Comparison of ENCODE assay signal across 7 cellular contexts in genomic region chr1:2547210-2548067, GRCh38. TPM values are rescaled to one million over a fixed set of nuclear protein-coding genes. Genes with fewer than 3 reads are reported as not detected.
DNase-seq lines count a peak whose midpoint lies in the region; ATAC-seq and TF ChIP-seq lines count a peak whose summit lies in the region.

No MANE protein-coding gene starts in this region.

- peak overlapping the region; percentile 89 to 96 for H3K27ac Mint-ChIP-seq in stimulated activated naive CD8-positive, alpha-beta T cell treated with anti-CD3 and anti-CD28 coated beads, Interleukin-15, amount 100 ng/mL, for 72 hours

- peak; percentile 61 for DNase-seq in NCI-H345 treated with DMSO at 0.1 percent for 48 hours (lab: John Stamatoyannopoulos, UW; ENCODE audit: unreplicated experiment)
- DNase-seq in adrenal gland: peak in 2 of 7 donors; percentile 28 to 72
- DNase-seq in right lobe of liver: no peak
- DNase-seq in stimulated activated naive CD8-positive, alpha-beta T cell treated with anti-CD3 and anti-CD28 coated beads, Interleukin-15, amount 100 ng/mL, for 72 hours: peak; percentile 83 to 89
- no peak for DNase-seq in NCI-H526 treated with DMSO at 0.1 percent for 48 hours (lab: John Stamatoyannopoulos, UW)

- no peak for TF ChIP-seq CTCF in adrenal gland (IDR thresholded peaks at IDR 0.05)
- TF ChIP-seq CTCF in right lobe of liver (IDR thresholded peaks at IDR 0.05): no peak

- peak overlapping the region; percentile 91 to 98 (median 95) for H3K27ac ChIP-seq in adrenal gland
- peak overlapping the region; percentile 95 to 99 (median 98) for H3K27ac ChIP-seq in right lobe of liver

- TF ChIP-seq POLR2A in adrenal gland (IDR thresholded peaks at IDR 0.05): no peak
- no peak for TF ChIP-seq POLR2A in right lobe of liver (IDR thresholded peaks at IDR 0.05)

- peak; percentile 9 for ATAC-seq in GM18909 (IDR thresholded peaks at IDR 0.05; ENCODE audit: poor library complexity, unreplicated experiment)
- no peak for ATAC-seq in right lobe of liver
- ATAC-seq in stimulated activated naive CD8-positive, alpha-beta T cell treated with anti-CD3 and anti-CD28 coated beads, Interleukin-15, amount 100 ng/mL, for 72 hours: peak; percentile 61
- ATAC-seq in HG03520 (IDR thresholded peaks at IDR 0.05; ENCODE audit: unreplicated experiment): no peak

- H3K36me3 ChIP-seq in adrenal gland (replicated peaks in 1 of 2) (no peaks in the 10 kb centered on the region), right lobe of liver (no peaks in the 10 kb centered on the region)

- peaks cover 57% of the 10 kb centered on the region for H3K4me1 Mint-ChIP-seq in stimulated activated naive CD8-positive, alpha-beta T cell treated with anti-CD3 and anti-CD28 coated beads, Interleukin-15, amount 100 ng/mL, for 72 hours

- WGBS in adrenal gland, 4 donors: 14 to 29% (median 25%) methylated on average over 8 to 27 of the region's 27 CpGs
- WGBS in right lobe of liver (ENCODE audit: insufficient coverage, low coverage, low lambda C conversion rate, missing lambda C conversion rate): 4% methylated on average over 11 of the region's 27 CpGs

- no peaks in the 10 kb centered on the region for H3K9me3 Mint-ChIP-seq in stimulated activated naive CD8-positive, alpha-beta T cell treated with anti-CD3 and anti-CD28 coated beads, Interleukin-15, amount 100 ng/mL, for 72 hours

- H3K4me3 Mint-ChIP-seq in stimulated activated naive CD8-positive, alpha-beta T cell treated with anti-CD3 and anti-CD28 coated beads, Interleukin-15, amount 100 ng/mL, for 72 hours: peak overlapping the region; percentile 91 to 93

- H3K27me3 Mint-ChIP-seq in stimulated activated naive CD8-positive, alpha-beta T cell treated with anti-CD3 and anti-CD28 coated beads, Interleukin-15, amount 100 ng/mL, for 72 hours: no peaks in the 10 kb centered on the region

- H3K4me1 ChIP-seq in adrenal gland (replicated peaks in 1 of 2) (peaks cover 41 to 50% of the 10 kb centered on the region in 2 donors), right lobe of liver (peaks cover 0 to 29% (median 14%) of the 10 kb centered on the region in 4 donors)

- H3K9me3 ChIP-seq in adrenal gland (replicated peaks in 1 of 3): no peaks in the 10 kb centered on the region
- H3K9me3 ChIP-seq in right lobe of liver: no peaks in the 10 kb centered on the region

- intact Hi-C loops in adrenal gland (cut with DNase I): loop anchor here (5.0 to 10.0 kb wide), 3 partner anchors 130 to 353 kb away; partner anchors contain the start of genes FAAP20 (in 1 of the 2) and PEX10 (in 1 of the 2)
- intact Hi-C loops in right lobe of liver (cut with DNase I): loop anchor here in 1 of 2 donors (5.0 kb wide), 1 partner anchor 130 kb away; no protein-coding TSS in a partner anchor

- H3K4me3 ChIP-seq in adrenal gland (peak overlapping the region in 2 of 4 donors; percentile 32 to 62), right lobe of liver (peak overlapping the region; percentile 48 to 64 (median 61))

- H3K27me3 ChIP-seq in adrenal gland (no peaks in the 10 kb centered on the region), right lobe of liver (no peaks in the 10 kb centered on the region)

RNA-seq across cellular contexts. Expression of gene TNFRSF14, which starts 8.7 kb away (rescaled TPM):
- 100 to 1,000 TPM in 6 of 8 donors, 10 to 100 TPM in 2; 55.2 to 127 (median 116) TPM for total RNA-seq in adrenal gland
- 100 to 1,000 TPM in 2 of 3 donors, 10 to 100 TPM in 1; 11.6 to 554 (median 238) TPM for polyA plus RNA-seq in adrenal gland
- total RNA-seq in right lobe of liver: 10 to 100 TPM; 31.0 to 54.8 (median 41.1) TPM

RNA-seq across cellular contexts. Expression of gene HES5, which starts 17.4 kb away (rescaled TPM):
- not detected for total RNA-seq in adrenal gland
- not detected for polyA plus RNA-seq in adrenal gland
- under 1 TPM in 2 of 6 experiments, not detected in 4; 0.18 to 0.25 TPM for total RNA-seq in right lobe of liver

RNA-seq across cellular contexts. Expression of gene PANK4, which starts 21.0 kb away (rescaled TPM):
- total RNA-seq in adrenal gland (10 to 100 TPM; 14.2 to 50.2 (median 31.4) TPM), right lobe of liver (10 to 100 TPM in 5 of 6 experiments, 1 to 10 TPM in 1; 9.6 to 18.9 (median 13.4) TPM)
- 10 to 100 TPM; 13.8 to 44.1 (median 26.2) TPM for polyA plus RNA-seq in adrenal gland

RNA-seq across cellular contexts. Expression of gene PRXL2B, which starts 39.1 kb away (rescaled TPM):
- total RNA-seq in adrenal gland (10 to 100 TPM; 19.9 to 64.0 (median 33.6) TPM), right lobe of liver (10 to 100 TPM in 3 of 6 experiments, 1 to 10 TPM in 3; 5.1 to 18.6 (median 11.1) TPM)
- polyA plus RNA-seq in adrenal gland: 10 to 100 TPM; 19.8 to 39.7 (median 25.8) TPM

Comparison
In these comparisons a context has a peak if more than half of its experiments do, and no peak if none do; other contexts are left out.
1. ATAC-seq: peak in GM18909 (single experiment) and stimulated activated naive CD8-positive, alpha-beta T cell treated with anti-CD3 and anti-CD28 coated beads, Interleukin-15, amount 100 ng/mL, for 72 hours (single experiment); none in right lobe of liver (0 of 4) and HG03520 (single experiment).
2. DNase-seq: peak in NCI-H345 treated with DMSO at 0.1 percent for 48 hours (single experiment) and stimulated activated naive CD8-positive, alpha-beta T cell treated with anti-CD3 and anti-CD28 coated beads, Interleukin-15, amount 100 ng/mL, for 72 hours (2 of 2); none in right lobe of liver (0 of 3) and NCI-H526 treated with DMSO at 0.1 percent for 48 hours (single experiment).